13 cellular contexts compared by ENCODE assay signal in the genomic region with DNA sequence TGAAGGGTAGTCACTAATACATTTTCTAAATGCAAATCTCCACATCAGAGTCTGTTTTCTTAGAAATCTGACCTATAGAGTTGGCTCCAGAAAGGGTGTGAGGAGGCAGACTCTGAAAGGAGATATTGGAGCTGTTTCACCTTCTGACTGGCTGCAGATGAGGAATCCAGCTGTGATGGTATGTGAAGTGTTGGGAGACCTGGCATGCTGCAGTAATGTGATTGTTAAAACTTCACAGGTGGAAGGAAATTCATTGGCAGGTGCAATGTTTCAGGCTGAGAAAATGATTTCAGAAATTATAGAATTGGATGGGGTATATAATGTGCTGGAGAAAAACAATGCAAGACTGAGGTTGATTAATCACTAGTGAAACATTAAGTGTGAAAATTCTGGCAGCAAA.
A peak's percentile ranks its signal among the peaks of the same experiment; 100 is the strongest.
DNase-seq lines count a peak whose midpoint lies in the region; ATAC-seq and TF ChIP-seq lines count a peak whose summit lies in the region.
"Had no signal": no experiment of that assay in that cellular context is flagged by ENCODE, and none has a peak within 500 bp of the region (broad histone marks: within the 10 kb centered on the region; RNA-seq: fewer than 3 reads in every experiment).

No MANE protein-coding gene starts in this region.

- H3K4me3 ChIP-seq in GM23338 (no peak overlapping the region), mesendoderm (ENCODE audit: low read length) (no peak overlapping the region)
- H3K4me3 ChIP-seq: BLaER1 treated with 17β-estradiol and CSF1 and Interleukin-3, amounts not matched to agents 10 nM and 100 nM; GM23248; HAP-1 had no signal

- ATAC-seq in GM23338 (peak; percentile 76), GM21576 (IDR thresholded peaks at IDR 0.05; ENCODE audit: unreplicated experiment) (no peak), esophagus mucosa (no peak)

- no peaks in the 10 kb centered on the region for H3F3A ChIP-seq in GM23338 (replicated peaks; ENCODE audit: low read depth)

- no peaks in the 10 kb centered on the region; the same call in 1 of the 2 replicates for H3K36me3 ChIP-seq in GM23338 (ENCODE audit: insufficient read depth)
- no peaks in the 10 kb centered on the region for H3K36me3 ChIP-seq in mesendoderm (ENCODE audit: control insufficient read depth, insufficient read depth, low read length)
- H3K36me3 ChIP-seq: BLaER1 treated with 17β-estradiol and CSF1 and Interleukin-3, amounts not matched to agents 10 nM and 100 nM; HAP-1 had no signal

- H3K4me3 Mint-ChIP-seq in GM23338, result no peak overlapping the region
- no peak overlapping the region for H3K4me3 Mint-ChIP-seq in activated T-helper 1 cell treated with anti-CD3 and anti-CD28 coated beads, Interleukin-12 subunit alpha, Interleukin-12 subunit beta, Interleukin-2, Interleukin-4 antibody, amounts not matched to agents 30 ng/mL and 10 ng/mL and 1 ng/mL, durations not matched to agents 14 hours and 24 hours and 36 hours
- H3K4me3 Mint-ChIP-seq: CD4-positive, CD25-positive, alpha-beta regulatory T cell had no signal

- H4K20me1 ChIP-seq in GM23338 (replicated peaks; ENCODE audit: insufficient read depth), result no peaks in the 10 kb centered on the region
- H4K20me1 ChIP-seq: BLaER1 treated with 17β-estradiol and CSF1 and Interleukin-3, amounts not matched to agents 10 nM and 100 nM had no signal

- H4K5ac ChIP-seq in mesendoderm (ENCODE audit: low read length), result no peak overlapping the region

- intact Hi-C loops in activated T-helper 1 cell treated with anti-CD3 and anti-CD28 coated beads, Interleukin-12 subunit alpha, Interleukin-12 subunit beta, Interleukin-2, Interleukin-4 antibody, amounts not matched to agents 30 ng/mL and 10 ng/mL and 1 ng/mL, durations not matched to agents 14 hours and 24 hours and 36 hours (cut with micrococcal nuclease), result no loop called here

- H3K4me2 ChIP-seq in GM23338 (no peak overlapping the region), mesendoderm (ENCODE audit: low read length) (no peak overlapping the region)
- H3K4me2 ChIP-seq: BLaER1 treated with 17β-estradiol and CSF1 and Interleukin-3, amounts not matched to agents 10 nM and 100 nM had no signal

- H3K56ac ChIP-seq in mesendoderm (ENCODE audit: low read length), result no peak overlapping the region

- peaks cover 13% of the 10 kb centered on the region; the same call in 1 of the 2 replicates for H3K4me1 ChIP-seq in GM23338 (ENCODE audit: insufficient read depth)
- H3K4me1 ChIP-seq in mesendoderm (ENCODE audit: control insufficient read depth, low read depth, low read length), result no peaks in the 10 kb centered on the region
- H3K4me1 ChIP-seq: BLaER1 treated with 17β-estradiol and CSF1 and Interleukin-3, amounts not matched to agents 10 nM and 100 nM; HAP-1 had no signal

- H2AFZ ChIP-seq in GM23338, result no peak overlapping the region
- H2AFZ ChIP-seq: GM23248 had no signal

- H3K27me3 Mint-ChIP-seq in GM23338 (ENCODE audit: insufficient read depth, low read depth, poor library complexity), result no peaks in the 10 kb centered on the region
- no peaks in the 10 kb centered on the region for H3K27me3 Mint-ChIP-seq in activated T-helper 1 cell treated with anti-CD3 and anti-CD28 coated beads, Interleukin-12 subunit alpha, Interleukin-12 subunit beta, Interleukin-2, Interleukin-4 antibody, amounts not matched to agents 30 ng/mL and 10 ng/mL and 1 ng/mL, durations not matched to agents 14 hours and 24 hours and 36 hours (ENCODE audit: insufficient read depth)
- H3K27me3 Mint-ChIP-seq: CD4-positive, CD25-positive, alpha-beta regulatory T cell had no signal

- no peak for TF ChIP-seq CTCF in GM23338 (conservative IDR thresholded peaks at IDR 0.05; ENCODE audit: low read depth in 2 of 2)

- no peak overlapping the region for H3K18ac ChIP-seq in mesendoderm (ENCODE audit: low read length)

- H2AK5ac ChIP-seq in mesendoderm (ENCODE audit: low read length), result no peak overlapping the region

- no peak overlapping the region for H2BK15ac ChIP-seq in mesendoderm (replicated peaks; ENCODE audit: low read depth)

- DNase-seq in GM23338 (ENCODE audit: low spot score), result peak; percentile 45
- DNase-seq in NCI-H69 (lab: John Stamatoyannopoulos, UW), result peak; percentile 11
- peak; percentile 42 for DNase-seq in iPS DF 19.7 (ENCODE audit: low read depth, low spot score)
- peak; percentile 85 for DNase-seq in mesendoderm
- no peak for DNase-seq in activated T-helper 1 cell treated with anti-CD3 and anti-CD28 coated beads, Interleukin-12 subunit alpha, Interleukin-12 subunit beta, Interleukin-2, Interleukin-4 antibody, amounts not matched to agents 30 ng/mL and 10 ng/mL and 1 ng/mL, durations not matched to agents 14 hours and 24 hours and 36 hours (ENCODE audit: low spot score)
- DNase-seq: ACHN; CD4-positive, CD25-positive, alpha-beta regulatory T cell; GM23248 had no signal

- no peak overlapping the region for H3K9ac ChIP-seq in mesendoderm (ENCODE audit: low read length)
- H3K9ac ChIP-seq: BLaER1 treated with 17β-estradiol and CSF1 and Interleukin-3, amounts not matched to agents 10 nM and 100 nM; GM23248 had no signal

- H3K27ac ChIP-seq in GM23338 (ENCODE audit: low read depth), result no peak overlapping the region
- H3K27ac ChIP-seq in mesendoderm (ENCODE audit: low read depth, low read length), result no peak overlapping the region
- H3K27ac ChIP-seq: BLaER1 treated with 17β-estradiol and CSF1 and Interleukin-3, amounts not matched to agents 10 nM and 100 nM; GM23248; HL-60 had no signal

- H2BK5ac ChIP-seq in mesendoderm (ENCODE audit: low read length), result no peak overlapping the region

- no peaks in the 10 kb centered on the region for H3K79me2 ChIP-seq in GM23338 (replicated peaks; ENCODE audit: insufficient read depth)
- H3K79me2 ChIP-seq in mesendoderm (ENCODE audit: control insufficient read depth, insufficient read depth, low read length), result no peaks in the 10 kb centered on the region

- no peaks in the 10 kb centered on the region for H3K79me1 ChIP-seq in mesendoderm (ENCODE audit: low read length)

- H3K4me1 Mint-ChIP-seq in GM23338, result peaks cover 10% of the 10 kb centered on the region; the same call in 2 of the 3 replicates
- no peaks in the 10 kb centered on the region for H3K4me1 Mint-ChIP-seq in activated T-helper 1 cell treated with anti-CD3 and anti-CD28 coated beads, Interleukin-12 subunit alpha, Interleukin-12 subunit beta, Interleukin-2, Interleukin-4 antibody, amounts not matched to agents 30 ng/mL and 10 ng/mL and 1 ng/mL, durations not matched to agents 14 hours and 24 hours and 36 hours (ENCODE audit: low read depth)
- H3K4me1 Mint-ChIP-seq: CD4-positive, CD25-positive, alpha-beta regulatory T cell had no signal

- no peak overlapping the region for H3K23ac ChIP-seq in mesendoderm (ENCODE audit: low read length)

- no peak overlapping the region for H2BK120ac ChIP-seq in mesendoderm (ENCODE audit: low read depth, low read length)

- H3K27ac Mint-ChIP-seq in GM23338, result no peak overlapping the region
- no peak overlapping the region for H3K27ac Mint-ChIP-seq in activated T-helper 1 cell treated with anti-CD3 and anti-CD28 coated beads, Interleukin-12 subunit alpha, Interleukin-12 subunit beta, Interleukin-2, Interleukin-4 antibody, amounts not matched to agents 30 ng/mL and 10 ng/mL and 1 ng/mL, durations not matched to agents 14 hours and 24 hours and 36 hours
- H3K27ac Mint-ChIP-seq: CD4-positive, CD25-positive, alpha-beta regulatory T cell had no signal

- H3K27me3 ChIP-seq in GM23338 (ENCODE audit: insufficient read depth), result no peaks in the 10 kb centered on the region
- no peaks in the 10 kb centered on the region for H3K27me3 ChIP-seq in mesendoderm (ENCODE audit: insufficient read depth, low read length, poor library complexity)
- H3K27me3 ChIP-seq: BLaER1 treated with 17β-estradiol and CSF1 and Interleukin-3, amounts not matched to agents 10 nM and 100 nM had no signal

- no peak overlapping the region for H4K8ac ChIP-seq in mesendoderm (ENCODE audit: low read depth, low read length)

- H3K36me3 Mint-ChIP-seq in GM23338 (ENCODE audit: low read depth), result 0 out of 3 replicates have a peak, but pooled peaks cover 4% of the 10 kb centered on the region
- no peaks in the 10 kb centered on the region for H3K36me3 Mint-ChIP-seq in activated T-helper 1 cell treated with anti-CD3 and anti-CD28 coated beads, Interleukin-12 subunit alpha, Interleukin-12 subunit beta, Interleukin-2, Interleukin-4 antibody, amounts not matched to agents 30 ng/mL and 10 ng/mL and 1 ng/mL, durations not matched to agents 14 hours and 24 hours and 36 hours (ENCODE audit: low read depth)
- H3K36me3 Mint-ChIP-seq: CD4-positive, CD25-positive, alpha-beta regulatory T cell had no signal

- peaks cover 31% of the 10 kb centered on the region for H3K9me2 ChIP-seq in GM23338 (ENCODE audit: insufficient read depth)

- no peak overlapping the region for H3K4ac ChIP-seq in mesendoderm (ENCODE audit: low read depth, low read length)

- H3K9me3 Mint-ChIP-seq in GM23338, result no peaks in the 10 kb centered on the region
- H3K9me3 Mint-ChIP-seq in activated T-helper 1 cell treated with anti-CD3 and anti-CD28 coated beads, Interleukin-12 subunit alpha, Interleukin-12 subunit beta, Interleukin-2, Interleukin-4 antibody, amounts not matched to agents 30 ng/mL and 10 ng/mL and 1 ng/mL, durations not matched to agents 14 hours and 24 hours and 36 hours, result peaks cover 5% of the 10 kb centered on the region

TF ChIP-seq in GM23338, 12 proteins besides CTCF, POLR2A, EP300 and RAD21 (continues in another document):
- TF ChIP-seq CREB1 (CRISPR knock-in tag; IDR thresholded peaks at IDR 0.05; ENCODE audit: low read depth), result no peak
